ENCODE assay signal across 13 cellular contexts in genomic region chr13:103078145-103078544, GRCh38. TPM values are rescaled to one million over a fixed set of nuclear protein-coding genes. Genes with fewer than 3 reads are reported as not detected.
A peak's percentile ranks its signal among the peaks of the same experiment; 100 is the strongest.
DNase-seq lines count a peak whose midpoint lies in the region; ATAC-seq, FAIRE-seq and TF ChIP-seq lines count a peak whose summit lies in the region.
"Had no signal": no experiment of that assay in that cellular context is flagged by ENCODE, and none has a peak within 500 bp of the region (broad histone marks: within the 10 kb centered on the region; RNA-seq: fewer than 3 reads in every experiment).

No MANE protein-coding gene starts in this region.

- no peaks in the 10 kb centered on the region for H4K20me1 ChIP-seq in GM12878 (ENCODE audit: control insufficient read depth, insufficient read depth)

- POLR2A ChIA-PET in GM12878 (lab: Charles Lee): no interaction called here

- 0 out of 2 replicates have a peak overlapping the region, but pooled peaks have one; percentile 19 for H3K4me2 ChIP-seq in GM12878 (ENCODE audit: control insufficient read depth, insufficient read depth)

- H3K36me3 ChIP-seq in GM12878 (ENCODE audit: control insufficient read depth in 2 of 2, insufficient read depth in 2 of 2, low read length in 1 of 2): no peaks in the 10 kb centered on the region
- no peaks in the 10 kb centered on the region for H3K36me3 ChIP-seq in lower lobe of right lung
- H3K36me3 ChIP-seq: left lung had no signal

- BruUV-seq in GM12878 (replicated peaks; lab: Mats Ljungman, UMichigan): no TSS peak

- intact Hi-C loops in GM12878 (cut with micrococcal nuclease; ENCODE audit: unreplicated experiment): no loop called here
- intact Hi-C loops in lower lobe of right lung (cut with DNase I): no loop called here

- peaks cover 3% of the 10 kb centered on the region for H3K4me1 ChIP-seq in GM12878 (ENCODE audit: control insufficient read depth, insufficient read depth, low read length)
- H3K4me1 ChIP-seq in lower lobe of right lung: no peaks in the 10 kb centered on the region
- H3K4me1 ChIP-seq: left lung had no signal

- H3K27me3 ChIP-seq in GM12878 (replicated peaks in 1 of 2; ENCODE audit: control insufficient read depth in 2 of 2, insufficient read depth in 2 of 2, low read length in 1 of 2): no peaks in the 10 kb centered on the region
- H3K27me3 ChIP-seq in lower lobe of right lung (ENCODE audit: low read depth): no peaks in the 10 kb centered on the region
- H3K27me3 ChIP-seq: left lung had no signal

- ATAC-seq in GM19035 (IDR thresholded peaks at IDR 0.05; ENCODE audit: unreplicated experiment) (peak; percentile 90), HG02571 (IDR thresholded peaks at IDR 0.05; ENCODE audit: unreplicated experiment) (peak; percentile 96), HG03196 (IDR thresholded peaks at IDR 0.05; ENCODE audit: unreplicated experiment) (peak; percentile 98), GM12878 (peak; percentile 39; the same call in 1 of the 3 replicates), lower lobe of right lung (no peak)
- ATAC-seq: activated naive CD8-positive, alpha-beta T cell treated with anti-CD3 and anti-CD28 coated beads, Interleukin-2, amount 50 U/mL, for 24 hours; left lung had no signal

- TF ChIP-seq POLR2A in GM12878 (IDR thresholded peaks at IDR 0.05; ENCODE audit: low read depth, low read length): no peak

- DNase-seq in GM12878 (ENCODE audit: low read depth, low spot score): peak; percentile 21
- DNase-seq in stimulated activated CD4-positive, alpha-beta T cell treated with anti-CD3 and anti-CD28 coated beads, Interleukin-12 subunit alpha, Interleukin-12 subunit beta, amount 100 ng/mL, for 4 hours: no peak
- DNase-seq in lower lobe of right lung: no peak
- no peak for DNase-seq in SW480 (ENCODE audit: low spot score)
- DNase-seq in H4 (ENCODE audit: low spot score): no peak
- DNase-seq: activated naive CD8-positive, alpha-beta T cell treated with anti-CD3 and anti-CD28 coated beads, Interleukin-2, amount 50 U/mL, for 24 hours; foreskin fibroblast; left lung; NCI-H1417 treated with DMSO at 0.1 percent for 48 hours; T-helper 1 cell had no signal

- H3K4me3 ChIP-seq in GM12878 (no peak overlapping the region; the same call in 1 of the 2 replicates), lower lobe of right lung (no peak overlapping the region)
- H3K4me3 ChIP-seq: left lung had no signal

- H3K27ac ChIP-seq in GM12878 (ENCODE audit: control insufficient read depth, insufficient read depth) (no peak overlapping the region), lower lobe of right lung (no peak overlapping the region)
- H3K27ac ChIP-seq: left lung had no signal

- CTCF ChIA-PET in GM12878 (lab: Yijun Ruan, JAX): interaction anchor here (1.0 kb wide), 1 partner anchor 10 kb away, joined by 3 read pairs; no protein-coding TSS in a partner anchor

- no peak overlapping the region for H3K9ac ChIP-seq in GM12878 (ENCODE audit: control insufficient read depth, insufficient read depth, low read length)

- RAD21 ChIA-PET in GM12878 (lab: Charles Lee; ENCODE audit: unreplicated experiment): no interaction called here

- 39% methylated on average over 5 of the region's 5 CpGs for WGBS in GM12878 (ENCODE audit: insufficient coverage, insufficient replicate concordance, low lambda C conversion rate, missing lambda C conversion rate)

- H3K9me3 ChIP-seq in GM12878 (replicated peaks; ENCODE audit: control insufficient read depth, insufficient read depth, low read length) (peaks cover 12% of the 10 kb centered on the region; the same call in 2 of the 3 replicates), lower lobe of right lung (no peaks in the 10 kb centered on the region)

- TF ChIP-seq CTCF in GM12878 (IDR thresholded peaks at IDR 0.05 in 2 of 3, conservative IDR thresholded peaks at IDR 0.05 in 1 of 3; ENCODE audit: control insufficient read depth in 2 of 3, extremely low read depth in 1 of 3, insufficient read depth in 1 of 3, low read depth in 3 of 3, low read length in 3 of 3): no peak
- no peak for TF ChIP-seq CTCF in lower lobe of right lung (IDR thresholded peaks at IDR 0.05)

- TF ChIP-seq EP300 in GM12878 (IDR thresholded peaks at IDR 0.05; ENCODE audit: borderline replicate concordance in 1 of 2, control insufficient read depth in 1 of 2, low read depth in 2 of 2, low read length in 2 of 2): no peak

- H3K79me2 ChIP-seq in GM12878 (ENCODE audit: control insufficient read depth, insufficient read depth, low read length): no peaks in the 10 kb centered on the region

- in situ Hi-C loops in GM12878 (cut with MboI): no loop called here

- TF ChIP-seq RAD21 in GM12878 (IDR thresholded peaks at IDR 0.05; ENCODE audit: insufficient read depth, low read depth, low read length): no peak

- peak overlapping the region; percentile 4; the same call in 1 of the 2 replicates for H2AFZ ChIP-seq in GM12878 (ENCODE audit: control insufficient read depth, low read depth, low read length)

- FAIRE-seq in GM12878 (lab: Jason Lieb, UNC): peak; percentile 72

- SMC1A ChIA-PET in GM12878 (lab: Charles Lee; ENCODE audit: uncharacterized antibody, unreplicated experiment): interaction anchor here (1.1 to 1.4 kb wide), 2 partner anchors 13 to 48 kb away, joined by 3 to 4 read pairs; no protein-coding TSS in a partner anchor

TF ChIP-seq in GM12878, 131 proteins besides CTCF, POLR2A, EP300 and RAD21:
- TF ChIP-seq RUNX3 (IDR thresholded peaks at IDR 0.05; ENCODE audit: low read length) (peak; percentile 55), MYB (IDR thresholded peaks at IDR 0.05; ENCODE audit: borderline replicate concordance, low read depth, low read length) (no peak)
TF ChIP-seq in GM12878: peak in this region for 1.

RNA-seq across cellular contexts. Expression of gene SLC10A2, which starts 11.9 kb away (rescaled TPM):
- 0.15 TPM in 1 of 2 replicates, not detected in the other for total RNA-seq in GM12878 (2013; cell fraction: nucleolus; rRNA removed)
- total RNA-seq in GM12878 (2014; rRNA removed): not detected in 2 replicates
- not detected in 2 replicates for total RNA-seq in GM12878 (2014; rRNA removed; fragmentation: Illumina TruSeq; extraction: Trizol)
- total RNA-seq in GM12878 (2021): not detected in 2 replicates
- not detected for polyA plus RNA-seq in GM12878 (2011; ENCODE audit: low read depth)
- 0.03 and 0.04 TPM in 2 replicates for polyA plus RNA-seq in GM12878 (2011; rRNA removed)
- polyA plus RNA-seq in GM12878 (2011; cell fraction: cytosol; rRNA removed): 0.02 TPM in 1 of 2 replicates, not detected in the other
- not detected in 2 replicates for polyA plus RNA-seq in GM12878 (2011; cell fraction: nucleus; rRNA removed)
- 0.07 and 0.11 TPM in 2 replicates for polyA plus RNA-seq in GM12878 (2012)
- 0.01 TPM in 1 of 2 replicates, not detected in the other for polyA plus RNA-seq in GM12878 (2014; fragmentation: Illumina TruSeq; extraction: Trizol)
- under 1 TPM in 1 of 2 experiments, not detected in 1; 0.02 TPM for polyA plus RNA-seq in GM12878 (2014; fragmentation: Nextera tagmentation; extraction: Ambion mirVana)
- not detected in 2 replicates for polyA plus RNA-seq in GM12878 (2014; rRNA removed)
- polyA plus RNA-seq in GM12878 (2016; fragmentation: Nextera tagmentation; extraction: Ambion mirVana): not detected
- not detected in 2 replicates for polyA minus RNA-seq in GM12878 (2011; rRNA and poly(A)+ RNA removed)
- not detected in 2 replicates for polyA minus RNA-seq in GM12878 (2011; cell fraction: cytosol; rRNA and poly(A)+ RNA removed)
- polyA minus RNA-seq in GM12878 (2011; cell fraction: nucleus; rRNA and poly(A)+ RNA removed): not detected in 2 replicates
- total RNA-seq in lower lobe of right lung: not detected
- not detected in 2 replicates for total RNA-seq in H4 (2014; rRNA removed; shearing (Covaris generic))
- total RNA-seq: left lung had no signal

Comparison
In these comparisons a context has a peak if more than half of its experiments do, and no peak if none do; other contexts are left out.
1. ATAC-seq: peak in GM19035 (single experiment), HG02571 (single experiment), HG03196 (single experiment) and GM12878 (single experiment); none in lower lobe of right lung (0 of 2).